15 cellular contexts compared by ENCODE assay signal in the genomic region with DNA sequence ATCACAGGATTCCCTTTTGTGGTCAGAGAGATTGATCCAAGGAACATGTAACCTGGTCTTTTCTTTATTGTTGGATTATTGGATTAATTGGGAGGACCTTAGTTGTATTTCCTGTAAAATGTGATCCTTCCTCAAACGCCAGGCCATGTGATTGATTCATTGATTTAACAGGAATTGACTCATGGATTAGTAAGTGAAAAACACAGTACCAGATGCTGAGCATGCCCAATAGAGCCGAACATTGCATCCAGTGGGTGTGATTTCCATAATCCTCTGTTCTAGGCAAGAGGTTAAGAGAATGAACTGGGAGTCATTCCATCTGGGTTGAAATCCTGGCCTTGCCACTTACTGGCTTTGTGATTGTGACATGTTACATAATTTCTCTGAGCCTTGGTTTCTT.
A peak's percentile ranks its signal among the peaks of the same experiment; 100 is the strongest.
DNase-seq lines count a peak whose midpoint lies in the region; ATAC-seq and TF ChIP-seq lines count a peak whose summit lies in the region.
"Had no signal": no experiment of that assay in that cellular context is flagged by ENCODE, and none has a peak within 500 bp of the region (broad histone marks: within the 10 kb centered on the region; RNA-seq: fewer than 3 reads in every experiment).

No MANE protein-coding gene starts in this region.

- no peaks in the 10 kb centered on the region for H3F3A ChIP-seq in PC-9 (ENCODE audit: insufficient read depth, low read depth)

- no peak overlapping the region for H3K4me3 Mint-ChIP-seq in glutamatergic neuron (ENCODE audit: unreplicated experiment)
- H3K4me3 Mint-ChIP-seq: H9 had no signal

- no peak overlapping the region for H3K27ac Mint-ChIP-seq in glutamatergic neuron (ENCODE audit: unreplicated experiment)

- intact Hi-C loops in sciatic nerve (cut with DNase I) (no loop called here), PC-9 (cut with micrococcal nuclease; ENCODE audit: unreplicated experiment) (no loop called here)

- no peaks in the 10 kb centered on the region for H3K9me3 Mint-ChIP-seq in glutamatergic neuron (ENCODE audit: unreplicated experiment)
- H3K9me3 Mint-ChIP-seq: H9 had no signal

- H3K4me2 ChIP-seq in Karpas-422 (ENCODE audit: low read depth, low read length, poor library complexity, severe bottlenecking) (no peak overlapping the region), PC-9 (no peak overlapping the region)

- no peaks in the 10 kb centered on the region for H3K27me3 ChIP-seq in adipocyte (replicated peaks; ENCODE audit: control insufficient read depth, insufficient read depth, low read length)
- no peaks in the 10 kb centered on the region for H3K27me3 ChIP-seq in Karpas-422 (ENCODE audit: low read length)
- no peaks in the 10 kb centered on the region for H3K27me3 ChIP-seq in PC-9 (ENCODE audit: insufficient read depth, low read depth)

- H4K20me1 ChIP-seq in Karpas-422 (ENCODE audit: insufficient read depth, low read depth, low read length) (no peaks in the 10 kb centered on the region), PC-9 (ENCODE audit: insufficient read depth) (no peaks in the 10 kb centered on the region)

- no peaks in the 10 kb centered on the region for H3K9me3 ChIP-seq in adipocyte (ENCODE audit: control insufficient read depth, low read length)
- no peaks in the 10 kb centered on the region for H3K9me3 ChIP-seq in Karpas-422 (ENCODE audit: low read length)
- H3K9me3 ChIP-seq in PC-9 (ENCODE audit: insufficient read depth, low read depth) = no peaks in the 10 kb centered on the region

- H3K4me3 ChIP-seq in adipocyte (ENCODE audit: low read length) (no peak overlapping the region), Karpas-422 (ENCODE audit: low read length) (no peak overlapping the region), PC-9 (no peak overlapping the region)
- H3K4me3 ChIP-seq: SK-N-MC had no signal

- H3K36me3 Mint-ChIP-seq in glutamatergic neuron (ENCODE audit: unreplicated experiment) = no peaks in the 10 kb centered on the region

- peak; percentile 67 for DNase-seq in HS-5 (ENCODE audit: low read depth)
- DNase-seq in adipocyte (ENCODE audit: low read depth) = no peak
- peak; percentile 35 for DNase-seq in fibroblast of peridontal ligament (ENCODE audit: extremely low read depth)
- DNase-seq in sciatic nerve (ENCODE audit: low spot score) = no peak
- DNase-seq in Karpas-422 = no peak
- DNase-seq in glutamatergic neuron = no peak
- DNase-seq in PC-9 = no peak
- DNase-seq: GDM1, H9, MV-4-11, NCI-H1417, NCI-H187, NCI-H526, Right ventricle myocardium superior had no signal

- H2AFZ ChIP-seq in Karpas-422 (ENCODE audit: low read length) (no peak overlapping the region), PC-9 (no peak overlapping the region)

- H3K9ac ChIP-seq in adipocyte (ENCODE audit: low read length) = peak overlapping the region; percentile 66
- H3K9ac ChIP-seq in Karpas-422 (ENCODE audit: low read length) = no peak overlapping the region

- peak; percentile 39 for ATAC-seq in sciatic nerve

- POLR2A ChIA-PET in PC-9 (lab: Charles Lee; ENCODE audit: unreplicated experiment) = no interaction called here

- H3K4me1 Mint-ChIP-seq in glutamatergic neuron (ENCODE audit: low read depth, unreplicated experiment) = no peaks in the 10 kb centered on the region
- H3K4me1 Mint-ChIP-seq: H9 had no signal

- TF ChIP-seq CTCF in glutamatergic neuron (IDR thresholded peaks at IDR 0.05; ENCODE audit: partially characterized antibody, unreplicated experiment) = no peak
- TF ChIP-seq CTCF in PC-9 (conservative IDR thresholded peaks at IDR 0.05) = no peak

- H3K4me1 ChIP-seq in adipocyte (ENCODE audit: control insufficient read depth, insufficient read depth, low read length) (peaks cover 26% of the 10 kb centered on the region), Karpas-422 (ENCODE audit: low read length) (no peaks in the 10 kb centered on the region), PC-9 (replicated peaks; ENCODE audit: insufficient read depth) (no peaks in the 10 kb centered on the region)

- H3K27me3 Mint-ChIP-seq in glutamatergic neuron (ENCODE audit: unreplicated experiment) = no peaks in the 10 kb centered on the region

- CTCF ChIA-PET in PC-9 (lab: Charles Lee) = no interaction called here

- H3K79me2 ChIP-seq in Karpas-422 (ENCODE audit: low read length) (no peaks in the 10 kb centered on the region), PC-9 (ENCODE audit: low read depth) (no peaks in the 10 kb centered on the region)

- H3K9me2 ChIP-seq in Karpas-422 (replicated peaks; ENCODE audit: insufficient read depth, low read length) (no peaks in the 10 kb centered on the region), PC-9 (ENCODE audit: insufficient read depth) (no peaks in the 10 kb centered on the region)

- no TSS peak for BruUV-seq in PC-9 (replicated peaks; lab: Mats Ljungman, UMichigan)

- no peak overlapping the region for H3K27ac ChIP-seq in Karpas-422 (ENCODE audit: low read length)
- H3K27ac ChIP-seq in PC-9 = no peak overlapping the region
- H3K27ac ChIP-seq: SK-N-MC had no signal

- H3K36me3 ChIP-seq in adipocyte (ENCODE audit: control insufficient read depth, insufficient read depth, low read length, severe bottlenecking) (no peaks in the 10 kb centered on the region), Karpas-422 (ENCODE audit: insufficient read depth, low read length) (no peaks in the 10 kb centered on the region), PC-9 (ENCODE audit: low read depth) (no peaks in the 10 kb centered on the region)

Comparison
In these comparisons a context has a peak if more than half of its experiments do, and no peak if none do; other contexts are left out.
1. DNase-seq: peak in HS-5 (single experiment) and fibroblast of peridontal ligament (single experiment); none in adipocyte (single experiment), sciatic nerve (single experiment), Karpas-422 (single experiment), glutamatergic neuron (single experiment) and PC-9 (0 of 2).